In the genomic region with DNA sequence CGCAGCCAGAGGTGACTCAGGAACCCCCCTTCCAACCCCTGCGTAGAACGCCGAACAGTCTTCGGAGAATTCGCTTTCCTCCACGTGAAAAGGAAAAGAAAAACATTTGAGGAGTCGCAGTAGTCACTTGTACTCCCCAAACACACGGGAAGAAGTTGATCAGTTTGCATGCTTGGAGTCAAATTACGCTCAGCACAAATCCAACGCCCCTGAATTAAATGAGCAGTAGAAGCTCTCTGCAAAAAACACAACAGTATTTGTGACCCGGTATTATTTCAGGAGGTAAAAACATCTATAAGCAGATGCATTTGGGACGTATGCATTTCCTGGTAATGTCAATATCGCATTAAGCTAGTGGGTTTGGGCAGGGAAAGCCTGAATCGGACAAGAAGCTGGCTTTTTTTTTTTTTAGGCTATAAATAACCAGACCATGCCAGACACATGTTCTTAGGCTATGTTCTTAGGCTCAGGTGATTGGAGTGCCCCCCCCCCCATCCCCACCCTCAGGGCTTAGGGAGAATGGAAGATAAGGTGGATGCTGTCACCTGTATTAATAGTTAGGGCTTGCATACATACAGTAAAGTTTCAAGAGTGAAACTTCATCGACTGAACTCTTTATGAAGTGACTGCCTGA, we compare ENCODE assay signal across 8 cellular contexts. TPM values are rescaled to one million over a fixed set of nuclear protein-coding genes. Genes with fewer than 3 reads are reported as not detected.
A peak's percentile ranks its signal among the peaks of the same experiment; 100 is the strongest.
DNase-seq lines count a peak whose midpoint lies in the region; ATAC-seq and TF ChIP-seq lines count a peak whose summit lies in the region.

No MANE protein-coding gene starts in this region.

- H3K36me3 ChIP-seq in CD4-positive, CD25-positive, alpha-beta regulatory T cell (ENCODE audit: control insufficient read depth, insufficient read depth, low read length): no peaks in the 10 kb centered on the region
- no peaks in the 10 kb centered on the region for H3K36me3 ChIP-seq in psoas muscle (ENCODE audit: insufficient read depth in 1 of 2, low read depth in 1 of 2)

- peak overlapping the region; percentile 72 for H3K27ac ChIP-seq in CD4-positive, CD25-positive, alpha-beta regulatory T cell (ENCODE audit: insufficient read depth, low read length, poor library complexity, severe bottlenecking)
- peak overlapping the region; percentile 81 for H3K27ac ChIP-seq in psoas muscle

- peaks cover 0 to 44% (median 23%) of the 10 kb centered on the region in 4 donors for H3K4me1 Mint-ChIP-seq in CD4-positive, CD25-positive, alpha-beta regulatory T cell
- H3K4me1 Mint-ChIP-seq in activated CD8-positive, alpha-beta T cell treated with anti-CD3 and anti-CD28 coated beads, Interleukin-2, amount 10 ng/mL, durations not matched to agents 7 days and 5 days (ENCODE audit: low read depth): peaks cover 20% of the 10 kb centered on the region

- peak overlapping the region; percentile 91 to 99 (median 96) for H3K27ac Mint-ChIP-seq in CD4-positive, CD25-positive, alpha-beta regulatory T cell
- peak overlapping the region; percentile 92 for H3K27ac Mint-ChIP-seq in activated CD8-positive, alpha-beta T cell treated with anti-CD3 and anti-CD28 coated beads, Interleukin-2, amount 10 ng/mL, durations not matched to agents 7 days and 5 days

- no peaks in the 10 kb centered on the region for H3K36me3 Mint-ChIP-seq in CD4-positive, CD25-positive, alpha-beta regulatory T cell
- no peaks in the 10 kb centered on the region for H3K36me3 Mint-ChIP-seq in activated CD8-positive, alpha-beta T cell treated with anti-CD3 and anti-CD28 coated beads, Interleukin-2, amount 10 ng/mL, durations not matched to agents 7 days and 5 days (ENCODE audit: low read depth)

- no peaks in the 10 kb centered on the region for H3K9me3 Mint-ChIP-seq in CD4-positive, CD25-positive, alpha-beta regulatory T cell
- no peaks in the 10 kb centered on the region for H3K9me3 Mint-ChIP-seq in activated CD8-positive, alpha-beta T cell treated with anti-CD3 and anti-CD28 coated beads, Interleukin-2, amount 10 ng/mL, durations not matched to agents 7 days and 5 days (ENCODE audit: insufficient read depth)

- H3K4me3 Mint-ChIP-seq in CD4-positive, CD25-positive, alpha-beta regulatory T cell: peak overlapping the region; percentile 89 to 99 (median 96)
- H3K4me3 Mint-ChIP-seq in activated CD8-positive, alpha-beta T cell treated with anti-CD3 and anti-CD28 coated beads, Interleukin-2, amount 10 ng/mL, durations not matched to agents 7 days and 5 days: peak overlapping the region; percentile 91

- DNase-seq in CD4-positive, CD25-positive, alpha-beta regulatory T cell: peak in 1 of 3 donors; percentile 35
- DNase-seq in activated CD8-positive, alpha-beta T cell treated with anti-CD3 and anti-CD28 coated beads, Interleukin-2, amount 10 ng/mL, durations not matched to agents 7 days and 5 days: no peak
- DNase-seq in glomerular visceral epithelial cell (ENCODE audit: extremely low spot score): peak; percentile 17
- no peak for DNase-seq in psoas muscle
- DNase-seq in cortex of kidney (lab: John Stamatoyannopoulos, UW): no peak
- no peak for DNase-seq in H4 (ENCODE audit: low spot score)

- H3K4me3 ChIP-seq in CD4-positive, CD25-positive, alpha-beta regulatory T cell (ENCODE audit: low read depth, low read length): peak overlapping the region; percentile 97
- H3K4me3 ChIP-seq in psoas muscle: peak overlapping the region; percentile 80

- peaks cover 6% of the 10 kb centered on the region for H3K27me3 ChIP-seq in CD4-positive, CD25-positive, alpha-beta regulatory T cell (ENCODE audit: control insufficient read depth, insufficient read depth, low read length)
- H3K27me3 ChIP-seq in psoas muscle (ENCODE audit: insufficient read depth in 3 of 3, low read length in 2 of 3): no peaks in the 10 kb centered on the region

- TF ChIP-seq CTCF in psoas muscle (IDR thresholded peaks at IDR 0.05): no peak

- CTCF ChIA-PET in activated CD8-positive, alpha-beta T cell treated with anti-CD3 and anti-CD28 coated beads, Interleukin-2, amount 10 ng/mL, durations not matched to agents 7 days and 5 days (lab: Charles Lee): interaction anchor here (0.6 to 2.8 kb wide), 15 partner anchors 12 to 1436 kb away, joined by 3 to 25 read pairs (median 5); no protein-coding TSS in a partner anchor

- POLR2A ChIA-PET in activated CD8-positive, alpha-beta T cell treated with anti-CD3 and anti-CD28 coated beads, Interleukin-2, amount 10 ng/mL, durations not matched to agents 7 days and 5 days (lab: Charles Lee): interaction anchor here (0.6 to 2.4 kb wide), 5 partner anchors 10 to 1103 kb away, joined by 3 to 12 read pairs (median 3); no protein-coding TSS in a partner anchor

- 0 to 2% (median 2%) methylated on average over 16 of the region's 16 CpGs for WGBS in psoas muscle, 3 donors

- intact Hi-C loops in psoas muscle (cut with DNase I): loop anchor here (5.0 to 10.0 kb wide), 3 partner anchors 104 to 184 kb away; no protein-coding TSS in a partner anchor

- peaks cover 34% of the 10 kb centered on the region for H3K27me3 Mint-ChIP-seq in CD4-positive, CD25-positive, alpha-beta regulatory T cell
- peaks cover 23% of the 10 kb centered on the region for H3K27me3 Mint-ChIP-seq in activated CD8-positive, alpha-beta T cell treated with anti-CD3 and anti-CD28 coated beads, Interleukin-2, amount 10 ng/mL, durations not matched to agents 7 days and 5 days (ENCODE audit: low read depth)

- no peaks in the 10 kb centered on the region for H3K9me3 ChIP-seq in CD4-positive, CD25-positive, alpha-beta regulatory T cell (ENCODE audit: control insufficient read depth in 2 of 2, low read length in 2 of 2)
- no peaks in the 10 kb centered on the region for H3K9me3 ChIP-seq in psoas muscle

- no peak for ATAC-seq in CD4-positive, CD25-positive, alpha-beta regulatory T cell (ENCODE audit: low read depth in 2 of 2)
- ATAC-seq in HG02798 (IDR thresholded peaks at IDR 0.05; ENCODE audit: poor library complexity, unreplicated experiment): peak; percentile 2
- no peak for ATAC-seq in activated CD8-positive, alpha-beta T cell treated with anti-CD3 and anti-CD28 coated beads, Interleukin-2, amount 10 ng/mL, durations not matched to agents 7 days and 5 days
- ATAC-seq in psoas muscle: peak in 2 of 4 donors; percentile 4 to 7
- ATAC-seq in HG03097 (IDR thresholded peaks at IDR 0.05; ENCODE audit: low FRiP score, unreplicated experiment): no peak

- peaks cover 30% of the 10 kb centered on the region for H3K4me1 ChIP-seq in CD4-positive, CD25-positive, alpha-beta regulatory T cell (ENCODE audit: control insufficient read depth, insufficient read depth, low read length, poor library complexity, severe bottlenecking)
- H3K4me1 ChIP-seq in psoas muscle: peaks cover 11% of the 10 kb centered on the region

RNA-seq across cellular contexts. Expression of gene ARL15, which starts 0.9 kb away (rescaled TPM):
- 27.7 TPM for total RNA-seq in CD4-positive, CD25-positive, alpha-beta regulatory T cell
- polyA plus RNA-seq in CD4-positive, CD25-positive, alpha-beta regulatory T cell: 10 to 100 TPM; 16.5 to 23.2 (median 18.6) TPM
- 10 to 100 TPM; 10.6 to 12.3 TPM for total RNA-seq in activated CD8-positive, alpha-beta T cell treated with anti-CD3 and anti-CD28 coated beads, Interleukin-2, amount 10 ng/mL, durations not matched to agents 7 days and 5 days
- 1 to 10 TPM; 4.4 to 8.9 (median 5.9) TPM for total RNA-seq in psoas muscle
- polyA plus RNA-seq in psoas muscle: 1 to 10 TPM; 2.5 to 4.6 (median 2.8) TPM
- 15.3 and 21.3 TPM in 2 replicates for total RNA-seq in H4 (2014; rRNA removed; shearing (Covaris generic))
